Comparison of ENCODE assay signal across 1 cellular context in the genomic region with DNA sequence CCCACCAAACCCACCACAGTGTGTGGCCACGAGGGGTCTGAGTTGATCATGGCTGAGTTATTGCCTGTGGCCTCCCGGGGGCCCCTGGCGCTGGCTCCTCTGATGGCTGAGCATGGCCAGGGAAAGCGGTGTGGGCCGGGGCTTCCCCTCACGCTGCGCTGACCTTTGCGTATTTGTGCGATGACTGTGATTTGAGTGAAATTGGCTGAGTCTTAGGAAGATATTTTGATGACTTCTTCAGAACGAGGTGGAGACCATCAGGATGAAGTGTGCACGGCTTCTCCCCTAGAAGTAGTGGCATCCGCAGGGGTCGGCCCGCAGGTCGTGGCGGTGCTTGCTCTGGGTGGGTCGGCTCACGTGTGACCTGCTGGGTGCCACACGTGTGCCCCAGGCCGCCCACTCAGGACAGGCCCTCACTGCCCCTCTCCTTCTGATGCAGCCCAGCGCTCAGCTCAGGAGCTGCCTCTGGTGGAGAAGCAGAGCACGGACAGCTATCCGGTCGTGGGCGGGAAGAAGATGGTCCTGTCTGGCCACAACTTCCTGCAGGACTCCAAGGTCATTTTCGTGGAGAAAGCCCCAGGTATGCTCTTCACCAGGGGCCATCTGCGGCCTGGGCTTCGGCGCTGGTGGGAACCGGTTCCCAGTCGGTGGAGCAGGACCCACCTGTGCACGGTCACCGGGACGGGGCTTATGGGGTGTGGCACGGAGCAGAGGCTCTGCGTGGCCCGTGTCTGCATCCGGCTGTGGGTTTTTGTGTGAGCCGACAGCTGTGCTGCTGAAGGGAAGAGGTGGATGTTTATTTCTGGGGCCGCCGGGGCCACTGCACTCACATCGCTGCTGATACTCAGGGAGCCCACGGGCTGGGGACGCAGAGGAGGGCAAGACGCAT.
TF ChIP-seq lines count a peak whose summit lies in the region.

No MANE protein-coding gene starts in this region.

TF ChIP-seq in SK-N-SH, 30 proteins besides CTCF, POLR2A, EP300 and RAD21:
- TF ChIP-seq ZBTB33 (IDR thresholded peaks at IDR 0.05; ENCODE audit: borderline replicate concordance, low read depth) (no peak), USF2 (IDR thresholded peaks at IDR 0.05; ENCODE audit: borderline replicate concordance, low read depth, low read length) (no peak), FOSL2 (IDR thresholded peaks at IDR 0.05; ENCODE audit: borderline replicate concordance, low read depth) (no peak), FOXM1 (IDR thresholded peaks at IDR 0.05; ENCODE audit: low read depth) (no peak), RCOR1 (IDR thresholded peaks at IDR 0.05; ENCODE audit: low read length) (no peak), MXI1 (IDR thresholded peaks at IDR 0.05; ENCODE audit: low read depth, low read length) (no peak), TEAD4 (IDR thresholded peaks at IDR 0.05; ENCODE audit: borderline replicate concordance, insufficient read depth) (no peak)
- TF ChIP-seq, protein P1, sequence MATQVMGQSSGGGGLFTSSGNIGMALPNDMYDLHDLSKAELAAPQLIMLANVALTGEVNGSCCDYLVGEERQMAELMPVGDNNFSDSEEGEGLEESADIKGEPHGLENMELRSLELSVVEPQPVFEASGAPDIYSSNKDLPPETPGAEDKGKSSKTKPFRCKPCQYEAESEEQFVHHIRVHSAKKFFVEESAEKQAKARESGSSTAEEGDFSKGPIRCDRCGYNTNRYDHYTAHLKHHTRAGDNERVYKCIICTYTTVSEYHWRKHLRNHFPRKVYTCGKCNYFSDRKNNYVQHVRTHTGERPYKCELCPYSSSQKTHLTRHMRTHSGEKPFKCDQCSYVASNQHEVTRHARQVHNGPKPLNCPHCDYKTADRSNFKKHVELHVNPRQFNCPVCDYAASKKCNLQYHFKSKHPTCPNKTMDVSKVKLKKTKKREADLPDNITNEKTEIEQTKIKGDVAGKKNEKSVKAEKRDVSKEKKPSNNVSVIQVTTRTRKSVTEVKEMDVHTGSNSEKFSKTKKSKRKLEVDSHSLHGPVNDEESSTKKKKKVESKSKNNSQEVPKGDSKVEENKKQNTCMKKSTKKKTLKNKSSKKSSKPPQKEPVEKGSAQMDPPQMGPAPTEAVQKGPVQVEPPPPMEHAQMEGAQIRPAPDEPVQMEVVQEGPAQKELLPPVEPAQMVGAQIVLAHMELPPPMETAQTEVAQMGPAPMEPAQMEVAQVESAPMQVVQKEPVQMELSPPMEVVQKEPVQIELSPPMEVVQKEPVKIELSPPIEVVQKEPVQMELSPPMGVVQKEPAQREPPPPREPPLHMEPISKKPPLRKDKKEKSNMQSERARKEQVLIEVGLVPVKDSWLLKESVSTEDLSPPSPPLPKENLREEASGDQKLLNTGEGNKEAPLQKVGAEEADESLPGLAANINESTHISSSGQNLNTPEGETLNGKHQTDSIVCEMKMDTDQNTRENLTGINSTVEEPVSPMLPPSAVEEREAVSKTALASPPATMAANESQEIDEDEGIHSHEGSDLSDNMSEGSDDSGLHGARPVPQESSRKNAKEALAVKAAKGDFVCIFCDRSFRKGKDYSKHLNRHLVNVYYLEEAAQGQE (IDR thresholded peaks at IDR 0.05; ENCODE audit: low read depth, low read length), result no peak
